ENCODE assay signal across 10 cellular contexts in genomic region chr15:57422113-57422754, GRCh38. TPM values are rescaled to one million over a fixed set of nuclear protein-coding genes. Genes with fewer than 3 reads are reported as not detected.
A peak's percentile ranks its signal among the peaks of the same experiment; 100 is the strongest.
DNase-seq lines count a peak whose midpoint lies in the region; ATAC-seq and TF ChIP-seq lines count a peak whose summit lies in the region.
"Had no signal": no experiment of that assay in that cellular context is flagged by ENCODE, and none has a peak within 500 bp of the region (broad histone marks: within the 10 kb centered on the region; RNA-seq: fewer than 3 reads in every experiment).

No MANE protein-coding gene starts in this region.

- POLR2A ChIA-PET in BJ (lab: Charles Lee) = no interaction called here

- TF ChIP-seq CTCF in BJ (IDR thresholded peaks at IDR 0.05; ENCODE audit: insufficient read depth, low read depth, low read length) = no peak

- peak; percentile 3 for DNase-seq in BJ (ENCODE audit: low read depth)
- peak; percentile 41 for DNase-seq in left kidney (ENCODE audit: low read depth, low spot score)
- no peak for DNase-seq in GDM1 (lab: John Stamatoyannopoulos, UW)
- DNase-seq in DMS79 (lab: John Stamatoyannopoulos, UW) = no peak
- no peak for DNase-seq in NCI-H1417 (lab: John Stamatoyannopoulos, UW)
- no peak for DNase-seq in NCI-H1694 (lab: John Stamatoyannopoulos, UW)
- DNase-seq: glutamatergic neuron; NK-92 treated with Interleukin-12 subunit alpha and Interleukin-12 subunit beta, amount 100 ng/mL, for 24 hours had no signal

- CTCF ChIA-PET in BJ (lab: Yijun Ruan, JAX) = no interaction called here

- no peak overlapping the region for H3K4me3 ChIP-seq in BJ (ENCODE audit: low read depth, low read length)

- ATAC-seq in GM21423 (IDR thresholded peaks at IDR 0.05; ENCODE audit: unreplicated experiment) (peak; percentile 96), HG03571 (IDR thresholded peaks at IDR 0.05; ENCODE audit: unreplicated experiment) (peak; percentile 88)

- H3K36me3 ChIP-seq in BJ (ENCODE audit: control insufficient read depth, insufficient read depth, low read length) = no peaks in the 10 kb centered on the region

- H3K27me3 ChIP-seq in BJ (ENCODE audit: control insufficient read depth, insufficient read depth, low read length) = no peaks in the 10 kb centered on the region

RNA-seq across cellular contexts. Expression of gene CGNL1, which starts 45.9 kb away (rescaled TPM):
- 0.06 and 0.09 TPM in 2 replicates for polyA plus RNA-seq in BJ (2011; rRNA removed)
- 0.05 TPM in 2 replicates for polyA minus RNA-seq in BJ (2011; rRNA and poly(A)+ RNA removed)

Comparison
In these comparisons a context has a peak if more than half of its experiments do, and no peak if none do; other contexts are left out.
1. DNase-seq: peak in BJ (single experiment) and left kidney (single experiment); none in GDM1 (single experiment), DMS79 (single experiment), NCI-H1417 (0 of 3) and NCI-H1694 (single experiment).